8 cellular contexts compared by ENCODE assay signal in genomic region chr17:63842540-63843386, GRCh38. TPM values are rescaled to one million over a fixed set of nuclear protein-coding genes. Genes with fewer than 3 reads are reported as not detected.
DNase-seq lines count a peak whose midpoint lies in the region; ATAC-seq and TF ChIP-seq lines count a peak whose summit lies in the region.

Gene SMARCD2, minus strand, starts transcription at chr17:63842685. Its CDS starts 11 bp downstream, at chr17:63842674.

- H3K4me1 Mint-ChIP-seq in chondrocyte (ENCODE audit: low read depth), result peaks cover 31% of the 10 kb centered on the region

- no peaks in the 10 kb centered on the region for H3K27me3 Mint-ChIP-seq in chondrocyte (ENCODE audit: low read depth)

- TF ChIP-seq POLR2A in GM19193 (IDR thresholded peaks at IDR 0.05; ENCODE audit: extremely low read depth, insufficient read depth, insufficient read length), result peak; percentile 90

- TF ChIP-seq CTCF in chondrocyte (IDR thresholded peaks at IDR 0.05) (no peak), kidney epithelial cell (IDR thresholded peaks at IDR 0.05; ENCODE audit: insufficient read depth, low read length, poor library complexity, severe bottlenecking) (no peak)

- peak; percentile 78 for ATAC-seq in HG03439 (IDR thresholded peaks at IDR 0.05; ENCODE audit: unreplicated experiment)

- H3K36me3 ChIP-seq in kidney epithelial cell (ENCODE audit: control insufficient read depth, insufficient read depth, low read length), result no peaks in the 10 kb centered on the region

- no peaks in the 10 kb centered on the region for H3K27me3 ChIP-seq in kidney epithelial cell (ENCODE audit: control insufficient read depth, insufficient read depth, low read length)

- DNase-seq in AG20443 (ENCODE audit: low spot score), result peak; percentile 97
- DNase-seq in NCI-H510A (lab: John Stamatoyannopoulos, UW), result peak; percentile 99
- peak; percentile 98 to 99 for DNase-seq in activated CD4-positive, alpha-beta T cell treated with anti-CD3 and anti-CD28 coated beads for 24 hours (ENCODE audit: low read depth in 2 of 2)
- peak; percentile 98 for DNase-seq in chondrocyte (ENCODE audit: low spot score)
- DNase-seq in kidney epithelial cell (ENCODE audit: low read depth), result peak; percentile 85
- DNase-seq in stimulated activated CD4-positive, alpha-beta T cell treated with anti-CD3 and anti-CD28 coated beads, Interleukin-15, amount 100 ng/mL, for 48 hours (ENCODE audit: low read depth in 2 of 2), result peak; percentile 98 to 99

- H3K27ac Mint-ChIP-seq in chondrocyte (ENCODE audit: unreplicated experiment), result peak within 1 kb of the TSS; percentile 93

- peak within 1 kb of the TSS; percentile 93 for H3K4me3 Mint-ChIP-seq in chondrocyte (ENCODE audit: unreplicated experiment)

- peak within 1 kb of the TSS; percentile 76 for H3K4me3 ChIP-seq in kidney epithelial cell (ENCODE audit: low read depth, low read length)

- H3K36me3 Mint-ChIP-seq in chondrocyte (ENCODE audit: low read depth), result no peaks in the 10 kb centered on the region

- no peaks in the 10 kb centered on the region for H3K9me3 Mint-ChIP-seq in chondrocyte (ENCODE audit: low read depth)

RNA-seq across cellular contexts. Expression of gene SMARCD2, which starts in this region (rescaled TPM):
- 30.7 to 35.1 TPM (median 34.6 TPM) in 3 replicates for total RNA-seq in chondrocyte
- total RNA-seq in kidney epithelial cell, result 78.7 and 107 TPM in 2 replicates

Comparison
In these comparisons a context has a peak if more than half of its experiments do, and no peak if none do; other contexts are left out.
1. Peak in every context shown above with its lines: DNase-seq, ATAC-seq and H3K4me3 ChIP-seq.